ENCODE assay signal across 12 cellular contexts in genomic region chr18:48546411-48546810, GRCh38. TPM values are rescaled to one million over a fixed set of nuclear protein-coding genes. Genes with fewer than 3 reads are reported as not detected.
A peak's percentile ranks its signal among the peaks of the same experiment; 100 is the strongest.
DNase-seq lines count a peak whose midpoint lies in the region; ATAC-seq and TF ChIP-seq lines count a peak whose summit lies in the region.
"Had no signal": no experiment of that assay in that cellular context is flagged by ENCODE, and none has a peak within 500 bp of the region (broad histone marks: within the 10 kb centered on the region; RNA-seq: fewer than 3 reads in every experiment).

No MANE protein-coding gene starts in this region.

- H3K9me3 ChIP-seq in HUES6 (ENCODE audit: control insufficient read depth, insufficient read depth, low read depth, low read length) (no peaks in the 10 kb centered on the region), iPS-18a (ENCODE audit: control insufficient read depth, low read depth, low read length) (no peaks in the 10 kb centered on the region), skeletal muscle tissue (ENCODE audit: control insufficient read depth in 3 of 3, low read length in 3 of 3) (no peaks in the 10 kb centered on the region)

- H3K27me3 ChIP-seq in HUES6 (ENCODE audit: control insufficient read depth, insufficient read depth, low read length) (peaks cover 4% of the 10 kb centered on the region; the same call in 1 of the 2 replicates), iPS-18a (ENCODE audit: control insufficient read depth, insufficient read depth, low read length) (peaks cover 25% of the 10 kb centered on the region), skeletal muscle tissue (ENCODE audit: control insufficient read depth in 3 of 3, insufficient read depth in 3 of 3, low read length in 3 of 3) (no peaks in the 10 kb centered on the region)

- in situ Hi-C loops in astrocyte of the spinal cord (cut with HindIII; ENCODE audit: low sequenced_read_pairs) = no loop called here

- peak; percentile 25 for DNase-seq in astrocyte of the spinal cord (ENCODE audit: low read depth, low spot score)
- DNase-seq in mucosa of gallbladder (ENCODE audit: low spot score) = no peak
- no peak for DNase-seq in DMS 273 treated with DMSO at 0.1 percent for 48 hours (lab: John Stamatoyannopoulos, UW)
- no peak for DNase-seq in NCI-H526 treated with DMSO at 0.1 percent for 48 hours (lab: John Stamatoyannopoulos, UW)
- DNase-seq: cortex of kidney; NCI-H2081 treated with DMSO at 0.1 percent for 48 hours; PC-9; stimulated activated CD4-positive, alpha-beta T cell treated with anti-CD3 and anti-CD28 coated beads, Interleukin-4, amount 100 ng/mL, for 24 hours had no signal

- ATAC-seq in HG02973 (IDR thresholded peaks at IDR 0.05; ENCODE audit: unreplicated experiment) = no peak

- H3K27ac ChIP-seq in HUES6 (ENCODE audit: low read depth, low read length) (no peak overlapping the region; the same call in 1 of the 2 replicates), iPS-18a (ENCODE audit: low read length) (peak overlapping the region; percentile 43), skeletal muscle tissue (ENCODE audit: low read depth, low read length) (peak overlapping the region; percentile 46)
- H3K27ac ChIP-seq: PC-9 had no signal

- TF ChIP-seq CTCF in astrocyte of the spinal cord (IDR thresholded peaks at IDR 0.05; ENCODE audit: low read depth, low read length) = no peak

- peaks cover 78% of the 10 kb centered on the region for H3K4me1 ChIP-seq in HUES6 (ENCODE audit: control insufficient read depth, insufficient read depth, low read length)
- H3K4me1 ChIP-seq in iPS-18a (ENCODE audit: control insufficient read depth, low read depth, low read length) = peaks cover 61% of the 10 kb centered on the region
- peaks cover 50 to 74% (median 57%) of the 10 kb centered on the region in 3 donors for H3K4me1 ChIP-seq in skeletal muscle tissue (ENCODE audit: control insufficient read depth in 3 of 3, insufficient read depth in 3 of 3, low read length in 3 of 3)

- H3K4me3 ChIP-seq in HUES6 (ENCODE audit: low read depth, low read length) (peak overlapping the region; percentile 1; the same call in 1 of the 2 replicates), astrocyte of the spinal cord (ENCODE audit: low read depth, low read length) (no peak overlapping the region), iPS-18a (ENCODE audit: low read length) (peak overlapping the region; percentile 33), skeletal muscle tissue (ENCODE audit: low read length in 3 of 3) (no peak overlapping the region)
- H3K4me3 ChIP-seq: PC-9 had no signal

- H3K36me3 ChIP-seq in HUES6 (ENCODE audit: control insufficient read depth, insufficient read depth, low read length) (no peaks in the 10 kb centered on the region), iPS-18a (ENCODE audit: control insufficient read depth, low read depth, low read length) (no peaks in the 10 kb centered on the region), skeletal muscle tissue (ENCODE audit: control insufficient read depth in 3 of 3, insufficient read depth in 3 of 3, low read length in 3 of 3) (peaks cover 0 to 2% (median 0%) of the 10 kb centered on the region in 3 donors)

- peak overlapping the region; percentile 71 for H3K9ac ChIP-seq in HUES6 (ENCODE audit: low read length)
- H3K9ac ChIP-seq in iPS-18a (ENCODE audit: low read length) = peak overlapping the region; percentile 61
- no peak overlapping the region for H3K9ac ChIP-seq in skeletal muscle tissue (ENCODE audit: low read depth in 1 of 3, low read length in 3 of 3)

RNA-seq across cellular contexts. Expression of gene CTIF, which starts 7.6 kb away (rescaled TPM):
- 16.7 TPM for total RNA-seq in skeletal muscle tissue
- total RNA-seq in mucosa of gallbladder = 101 TPM

Comparison
In these comparisons a context has a peak if more than half of its experiments do, and no peak if none do; other contexts are left out.
1. H3K4me3 ChIP-seq: peak in HUES6 (single experiment) and iPS-18a (single experiment); none in astrocyte of the spinal cord (single experiment) and skeletal muscle tissue (0 of 3).
2. H3K9ac ChIP-seq: peak in HUES6 (single experiment) and iPS-18a (single experiment); none in skeletal muscle tissue (0 of 3).